In the genomic region with DNA sequence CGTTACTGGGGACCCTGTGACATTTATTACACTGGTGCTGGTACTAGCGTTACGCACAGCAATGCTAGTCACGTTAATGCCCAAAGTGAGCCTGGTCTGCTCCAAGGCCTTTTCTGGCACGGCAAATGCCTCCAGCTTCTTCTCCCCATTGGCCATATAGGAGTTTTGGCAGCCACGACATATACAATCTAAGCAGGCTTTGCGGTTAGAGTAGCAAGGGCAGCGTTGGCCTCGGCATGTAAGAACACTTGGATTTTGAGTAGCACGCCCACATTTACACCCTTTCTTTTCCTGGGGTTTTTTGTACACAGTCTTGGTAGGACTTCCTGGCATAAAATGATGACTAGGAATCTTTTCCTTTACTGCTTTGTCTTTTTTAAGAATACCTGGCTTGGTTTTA, we compare ENCODE assay signal across 1 cellular context.
TF ChIP-seq lines count a peak whose summit lies in the region.

No MANE protein-coding gene starts in this region.

TF ChIP-seq in GM23338, 12 proteins besides CTCF, POLR2A, EP300 and RAD21 (continued from another document):
- TF ChIP-seq ZNF462 (CRISPR knock-in tag; IDR thresholded peaks at IDR 0.05) (no peak), JUNB (IDR thresholded peaks at IDR 0.05; ENCODE audit: unreplicated experiment) (no peak), EZH2phosphoT487 (IDR thresholded peaks at IDR 0.05; ENCODE audit: unreplicated experiment) (no peak), CREB1 (CRISPR knock-in tag; IDR thresholded peaks at IDR 0.05; ENCODE audit: low read depth) (no peak), ZNF331 (CRISPR knock-in tag; IDR thresholded peaks at IDR 0.05; ENCODE audit: low read depth) (no peak), POLR2AphosphoS5 (IDR thresholded peaks at IDR 0.05; ENCODE audit: low read depth) (no peak), EZH2 (IDR thresholded peaks at IDR 0.05; ENCODE audit: low read depth, unreplicated experiment) (no peak), ZNF114 (CRISPR knock-in tag; IDR thresholded peaks at IDR 0.05) (no peak), REST (IDR thresholded peaks at IDR 0.05; ENCODE audit: unreplicated experiment) (no peak), STAT1 (IDR thresholded peaks at IDR 0.05; ENCODE audit: unreplicated experiment) (no peak)
- TF ChIP-seq, protein P1, sequence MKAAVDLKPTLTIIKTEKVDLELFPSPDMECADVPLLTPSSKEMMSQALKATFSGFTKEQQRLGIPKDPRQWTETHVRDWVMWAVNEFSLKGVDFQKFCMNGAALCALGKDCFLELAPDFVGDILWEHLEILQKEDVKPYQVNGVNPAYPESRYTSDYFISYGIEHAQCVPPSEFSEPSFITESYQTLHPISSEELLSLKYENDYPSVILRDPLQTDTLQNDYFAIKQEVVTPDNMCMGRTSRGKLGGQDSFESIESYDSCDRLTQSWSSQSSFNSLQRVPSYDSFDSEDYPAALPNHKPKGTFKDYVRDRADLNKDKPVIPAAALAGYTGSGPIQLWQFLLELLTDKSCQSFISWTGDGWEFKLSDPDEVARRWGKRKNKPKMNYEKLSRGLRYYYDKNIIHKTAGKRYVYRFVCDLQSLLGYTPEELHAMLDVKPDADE (IDR thresholded peaks at IDR 0.05) = no peak
